ENCODE assay signal across 12 cellular contexts in the genomic region with DNA sequence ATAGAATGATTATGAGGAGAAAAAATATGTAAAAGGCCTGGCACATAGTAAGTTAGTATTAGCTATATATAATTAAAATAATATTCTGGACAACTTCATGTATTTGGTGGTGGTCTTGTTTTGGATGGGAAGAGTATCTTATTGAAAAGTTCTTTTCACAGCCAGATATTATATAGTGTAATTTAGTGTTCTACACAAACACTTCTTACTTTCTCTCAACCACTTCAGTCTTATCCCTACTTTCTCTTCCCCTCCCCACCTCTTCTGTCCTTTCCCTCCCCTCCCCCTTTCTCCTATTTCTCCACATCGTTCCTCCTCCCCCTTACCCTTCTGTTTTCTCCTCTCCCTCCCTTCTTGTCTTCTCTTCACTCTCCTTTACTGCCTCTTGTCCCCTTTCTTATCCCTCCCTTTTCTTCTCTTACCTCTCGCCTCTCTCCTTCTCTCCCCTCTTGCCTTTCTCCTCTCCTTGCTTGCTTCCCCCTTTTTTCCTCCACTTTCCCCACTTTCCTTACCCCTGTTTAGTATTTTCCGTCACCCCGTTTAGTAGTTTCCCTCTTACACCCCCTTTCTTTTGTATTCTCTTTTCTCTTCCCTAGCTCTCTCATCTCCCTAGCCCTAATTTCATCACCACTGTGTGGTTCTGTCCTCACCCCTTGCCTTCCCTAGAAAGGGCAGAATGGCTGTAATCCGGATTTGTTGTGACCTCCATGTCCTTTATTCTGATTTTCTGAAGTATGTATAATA.
DNase-seq lines count a peak whose midpoint lies in the region; ATAC-seq, FAIRE-seq and TF ChIP-seq lines count a peak whose summit lies in the region.
"Had no signal": no experiment of that assay in that cellular context is flagged by ENCODE, and none has a peak within 500 bp of the region (broad histone marks: within the 10 kb centered on the region; RNA-seq: fewer than 3 reads in every experiment).

No MANE protein-coding gene starts in this region.

- H3K4me1 ChIP-seq in astrocyte (ENCODE audit: insufficient read depth, low read length) (peaks cover 10% of the 10 kb centered on the region), keratinocyte (ENCODE audit: control insufficient read depth, extremely low read depth, insufficient read depth, low read length) (peaks cover 17% of the 10 kb centered on the region), suprapubic skin (peaks cover 36% of the 10 kb centered on the region)

- no peaks in the 10 kb centered on the region for H3K9me3 ChIP-seq in astrocyte (ENCODE audit: insufficient read depth, low read depth, low read length)
- no peaks in the 10 kb centered on the region for H3K9me3 ChIP-seq in keratinocyte (ENCODE audit: control insufficient read depth, low read depth, low read length)
- H3K9me3 ChIP-seq in suprapubic skin = no peaks in the 10 kb centered on the region

- peak overlapping the region; percentile 90 for H3K27ac ChIP-seq in astrocyte (ENCODE audit: low read depth, low read length)
- peak overlapping the region; percentile 84 for H3K27ac ChIP-seq in keratinocyte (ENCODE audit: control insufficient read depth, insufficient read depth, low read length)
- no peak overlapping the region for H3K27ac ChIP-seq in suprapubic skin

- H3K9ac ChIP-seq in astrocyte (ENCODE audit: low read length) (peak overlapping the region; percentile 86), keratinocyte (ENCODE audit: control insufficient read depth, extremely low read depth, insufficient read depth, low read length) (peak overlapping the region; percentile 74)

- no peak for TF ChIP-seq POLR2A in suprapubic skin (IDR thresholded peaks at IDR 0.05)

- H3K27me3 ChIP-seq in astrocyte (ENCODE audit: insufficient read depth, low read length) = no peaks in the 10 kb centered on the region
- H3K27me3 ChIP-seq in keratinocyte (ENCODE audit: control insufficient read depth, extremely low read depth, insufficient read depth, low read length) = no peaks in the 10 kb centered on the region
- H3K27me3 ChIP-seq in suprapubic skin = no peaks in the 10 kb centered on the region

- no peak for TF ChIP-seq CTCF in astrocyte (IDR thresholded peaks at IDR 0.05; ENCODE audit: insufficient read depth, low read depth, low read length)
- no peak for TF ChIP-seq CTCF in keratinocyte (optimal IDR thresholded peaks at IDR 0.05 in 1 of 3, IDR thresholded peaks at IDR 0.05 in 1 of 3, conservative IDR thresholded peaks at IDR 0.05 in 1 of 3; ENCODE audit: extremely low read depth in 1 of 3, insufficient read depth in 2 of 3, low read length in 3 of 3)
- no peak for TF ChIP-seq CTCF in suprapubic skin (IDR thresholded peaks at IDR 0.05)

- no peaks in the 10 kb centered on the region for H3K27me3 Mint-ChIP-seq in stimulated activated naive CD8-positive, alpha-beta T cell treated with anti-CD3 and anti-CD28 coated beads, Interleukin-15, Interleukin-2, amounts not matched to agents 100 ng/mL and 50 ng/mL, for 24 hours
- no peaks in the 10 kb centered on the region for H3K27me3 Mint-ChIP-seq in astrocyte (ENCODE audit: low read depth, unreplicated experiment)

- peaks cover 33% of the 10 kb centered on the region for H3K36me3 Mint-ChIP-seq in stimulated activated naive CD8-positive, alpha-beta T cell treated with anti-CD3 and anti-CD28 coated beads, Interleukin-15, Interleukin-2, amounts not matched to agents 100 ng/mL and 50 ng/mL, for 24 hours (ENCODE audit: low read depth)
- peaks cover 6% of the 10 kb centered on the region for H3K36me3 Mint-ChIP-seq in astrocyte (ENCODE audit: low read depth, unreplicated experiment)

- peaks cover 49% of the 10 kb centered on the region for H3K4me1 Mint-ChIP-seq in stimulated activated naive CD8-positive, alpha-beta T cell treated with anti-CD3 and anti-CD28 coated beads, Interleukin-15, Interleukin-2, amounts not matched to agents 100 ng/mL and 50 ng/mL, for 24 hours (ENCODE audit: low read depth)
- peaks cover 22% of the 10 kb centered on the region for H3K4me1 Mint-ChIP-seq in astrocyte (ENCODE audit: low read depth, unreplicated experiment)

- peak overlapping the region; percentile 90 for H3K27ac Mint-ChIP-seq in stimulated activated naive CD8-positive, alpha-beta T cell treated with anti-CD3 and anti-CD28 coated beads, Interleukin-15, Interleukin-2, amounts not matched to agents 100 ng/mL and 50 ng/mL, for 24 hours
- peak overlapping the region; percentile 96 for H3K27ac Mint-ChIP-seq in astrocyte (ENCODE audit: unreplicated experiment)

- no peaks in the 10 kb centered on the region for H3K9me3 Mint-ChIP-seq in stimulated activated naive CD8-positive, alpha-beta T cell treated with anti-CD3 and anti-CD28 coated beads, Interleukin-15, Interleukin-2, amounts not matched to agents 100 ng/mL and 50 ng/mL, for 24 hours
- no peaks in the 10 kb centered on the region for H3K9me3 Mint-ChIP-seq in astrocyte (ENCODE audit: unreplicated experiment)

- H2AFZ ChIP-seq in astrocyte (ENCODE audit: low read depth, low read length) (no peak overlapping the region), keratinocyte (ENCODE audit: control insufficient read depth, low read length) (peak overlapping the region; percentile 10)

- H3K36me3 ChIP-seq in astrocyte (ENCODE audit: insufficient read depth, low read length) (peaks cover 19% of the 10 kb centered on the region), keratinocyte (ENCODE audit: control insufficient read depth in 2 of 2, extremely low read depth in 1 of 2, insufficient read depth in 2 of 2, low read length in 2 of 2) (peaks cover 2 to 7% of the 10 kb centered on the region in 2 experiments), suprapubic skin (peaks cover 20% of the 10 kb centered on the region)

- H4K20me1 ChIP-seq in astrocyte (ENCODE audit: insufficient read depth, low read length) = no peaks in the 10 kb centered on the region
- no peaks in the 10 kb centered on the region for H4K20me1 ChIP-seq in keratinocyte (ENCODE audit: control insufficient read depth, extremely low read depth, insufficient read depth, low read length)

- H3K4me3 Mint-ChIP-seq in stimulated activated naive CD8-positive, alpha-beta T cell treated with anti-CD3 and anti-CD28 coated beads, Interleukin-15, Interleukin-2, amounts not matched to agents 100 ng/mL and 50 ng/mL, for 24 hours = peak overlapping the region; percentile 68
- H3K4me3 Mint-ChIP-seq in astrocyte (ENCODE audit: unreplicated experiment) = peak overlapping the region; percentile 77

- H3K79me2 ChIP-seq in astrocyte (ENCODE audit: insufficient read depth, low read length) (peaks cover 72% of the 10 kb centered on the region), keratinocyte (ENCODE audit: control insufficient read depth, insufficient read depth, low read length) (peaks cover 20% of the 10 kb centered on the region)

- 49% methylated on average over 5 of the region's 5 CpGs for WGBS in suprapubic skin

- peak overlapping the region; percentile 86 for H3K4me2 ChIP-seq in astrocyte (ENCODE audit: low read length)
- peak overlapping the region; percentile 77 for H3K4me2 ChIP-seq in keratinocyte (ENCODE audit: control insufficient read depth, extremely low read depth, insufficient read depth, low read depth, low read length)

- H3K9me1 ChIP-seq in keratinocyte (ENCODE audit: control insufficient read depth, extremely low read depth, insufficient read depth, low read length) = no peaks in the 10 kb centered on the region

- DNase-seq in stimulated activated naive CD8-positive, alpha-beta T cell treated with anti-CD3 and anti-CD28 coated beads, Interleukin-15, Interleukin-2, amounts not matched to agents 100 U/mL and 50 U/mL, for 24 hours = no peak
- DNase-seq in astrocyte (ENCODE audit: low read depth) (no peak), keratinocyte (ENCODE audit: low read depth, low spot score) (no peak), HuH-7 (ENCODE audit: low spot score) (no peak), HuH-7.5 (ENCODE audit: low spot score) (no peak), suprapubic skin (ENCODE audit: low spot score in 2 of 2) (no peak), frontal cortex (ENCODE audit: low spot score in 2 of 2) (no peak)
- DNase-seq: left cardiac atrium; NCI-H187 treated with DMSO at 0.1 percent for 48 hours; stimulated activated CD4-positive, alpha-beta T cell treated with anti-CD3 and anti-CD28 coated beads, Interleukin-2, amount 100 ng/mL, for 48 hours had no signal

- FAIRE-seq in astrocyte (lab: Jason Lieb, UNC) (no peak), keratinocyte (lab: Jason Lieb, UNC) (no peak), frontal cortex (lab: Jason Lieb, UNC) (no peak)
- FAIRE-seq: D721Med had no signal

- H3K4me3 ChIP-seq in astrocyte (ENCODE audit: insufficient read depth, low read depth, low read length) (peak overlapping the region; percentile 18), keratinocyte (ENCODE audit: control insufficient read depth in 2 of 3, extremely low read depth in 1 of 3, insufficient read depth in 2 of 3, low read depth in 1 of 3, low read length in 3 of 3) (peak overlapping the region in 2 of 3 experiments; percentile 28 to 44), suprapubic skin (no peak overlapping the region)

- no peak for ATAC-seq in stimulated activated naive CD8-positive, alpha-beta T cell treated with anti-CD3 and anti-CD28 coated beads, Interleukin-15, Interleukin-2, amounts not matched to agents 100 U/mL and 50 U/mL, for 24 hours
- ATAC-seq: left cardiac atrium had no signal

- TF ChIP-seq EP300 in suprapubic skin (IDR thresholded peaks at IDR 0.05) = no peak

- dilution Hi-C loops in keratinocyte (cut with MboI; ENCODE audit: extremely low pct_ligation_motif_present, low sequenced_read_pairs) = no loop called here
